In genomic region chr18:2967357-2967756, GRCh38 we compare ENCODE assay signal across 14 cellular contexts. TPM values are rescaled to one million over a fixed set of nuclear protein-coding genes. Genes with fewer than 3 reads are reported as not detected.
DNase-seq lines count a peak whose midpoint lies in the region; ATAC-seq, FAIRE-seq and TF ChIP-seq lines count a peak whose summit lies in the region.
"Had no signal": no experiment of that assay in that cellular context is flagged by ENCODE, and none has a peak within 500 bp of the region (broad histone marks: within the 10 kb centered on the region; RNA-seq: fewer than 3 reads in every experiment).

No MANE protein-coding gene starts in this region.

- peaks cover 29% of the 10 kb centered on the region for H3K36me3 Mint-ChIP-seq in CD4-positive, alpha-beta T cell (ENCODE audit: low read depth)
- H3K36me3 Mint-ChIP-seq in activated naive CD4-positive, alpha-beta T cell treated with anti-CD3 and anti-CD28 coated beads, Interleukin-2, amount 50 U/mL, for 72 hours = peaks cover 39 to 47% of the 10 kb centered on the region in 2 donors
- H3K36me3 Mint-ChIP-seq in mesothelial cell of epicardium = peaks cover 8% of the 10 kb centered on the region

- DNase-seq in CD4-positive, alpha-beta T cell = no peak
- no peak for DNase-seq in GM12892 (ENCODE audit: insufficient read length)
- no peak for DNase-seq in activated naive CD4-positive, alpha-beta T cell treated with anti-CD3 and anti-CD28 coated beads, Interleukin-2, amount 50 U/mL, for 72 hours (ENCODE audit: low spot score in 2 of 2)
- DNase-seq in mesothelial cell of epicardium (ENCODE audit: low spot score in 2 of 2, unreplicated experiment in 2 of 2) = no peak
- no peak for DNase-seq in lower leg skin (ENCODE audit: low spot score in 2 of 2)
- DNase-seq in putamen (ENCODE audit: low spot score) = no peak
- DNase-seq: amniotic stem cell, islet precursor cell, NCI-H2029 had no signal

- no peaks in the 10 kb centered on the region for H3K9me3 ChIP-seq in CD4-positive, alpha-beta T cell (ENCODE audit: control insufficient read depth, low read length)
- H3K9me3 ChIP-seq: tibial nerve had no signal

- POLR2A ChIA-PET in CD4-positive, alpha-beta T cell (lab: Charles Lee) = interaction anchor here (1.1 to 8.8 kb wide), 7 partner anchors 8 to 627 kb away, joined by 4 to 225 read pairs (median 12); no protein-coding TSS in a partner anchor

- CTCF ChIA-PET in CD4-positive, alpha-beta T cell (lab: Charles Lee) = interaction anchor here (1.0 to 1.5 kb wide), 4 partner anchors 16 to 279 kb away, joined by 4 to 6 read pairs (median 4); no protein-coding TSS in a partner anchor

- FAIRE-seq in GM12892 (lab: Jason Lieb, UNC) = peak; percentile 81

- no peaks in the 10 kb centered on the region for H3K27me3 ChIP-seq in CD4-positive, alpha-beta T cell (ENCODE audit: control insufficient read depth, insufficient read depth, low read length)
- H3K27me3 ChIP-seq: tibial nerve had no signal

- H3K4me1 Mint-ChIP-seq in CD4-positive, alpha-beta T cell (ENCODE audit: low read depth) = peaks cover 90% of the 10 kb centered on the region
- H3K4me1 Mint-ChIP-seq in mesothelial cell of epicardium = peaks cover 48% of the 10 kb centered on the region

- peak overlapping the region; percentile 81 for H3K27ac ChIP-seq in CD4-positive, alpha-beta T cell (ENCODE audit: low read depth, low read length)
- H3K27ac ChIP-seq: epithelial cell of prostate, RWPE1 had no signal

- no peaks in the 10 kb centered on the region for H3K27me3 Mint-ChIP-seq in CD4-positive, alpha-beta T cell
- H3K27me3 Mint-ChIP-seq in mesothelial cell of epicardium (ENCODE audit: low read depth) = no peaks in the 10 kb centered on the region

- no peak for ATAC-seq in CD4-positive, alpha-beta T cell (ENCODE audit: poor library complexity)
- ATAC-seq in activated naive CD4-positive, alpha-beta T cell treated with anti-CD3 and anti-CD28 coated beads, Interleukin-2, amount 50 U/mL, for 72 hours = no peak
- no peak for ATAC-seq in esophagus mucosa
- no peak for ATAC-seq in HG03095 (IDR thresholded peaks at IDR 0.05; ENCODE audit: unreplicated experiment)

- peak overlapping the region; percentile 96 for H3K27ac Mint-ChIP-seq in CD4-positive, alpha-beta T cell
- H3K27ac Mint-ChIP-seq in activated naive CD4-positive, alpha-beta T cell treated with anti-CD3 and anti-CD28 coated beads, Interleukin-2, amount 50 U/mL, for 72 hours = peak overlapping the region; percentile 97 to 98
- H3K27ac Mint-ChIP-seq in mesothelial cell of epicardium = peak overlapping the region; percentile 27

- 93 to 94% methylated on average over 11 of the region's 11 CpGs for WGBS in lower leg skin, 2 donors

- H3K4me3 Mint-ChIP-seq in CD4-positive, alpha-beta T cell = peak overlapping the region; percentile 30
- no peak overlapping the region for H3K4me3 Mint-ChIP-seq in mesothelial cell of epicardium

- no peak overlapping the region for H3K4me3 ChIP-seq in lower leg skin (ENCODE audit: low read depth, poor library complexity, severe bottlenecking)
- H3K4me3 ChIP-seq: tibial nerve had no signal

- intact Hi-C loops in CD4-positive, alpha-beta T cell (cut with DNase I, micrococcal nuclease) = loop anchor here (10.0 kb wide), 2 partner anchors 477 to 627 kb away; no protein-coding TSS in a partner anchor
- intact Hi-C loops in lower leg skin (cut with DNase I; ENCODE audit: low total_unique reads) = no loop called here

- no peak for TF ChIP-seq POLR2A in GM12892 (IDR thresholded peaks at IDR 0.05; ENCODE audit: low read depth, low read length)
- no peak for TF ChIP-seq POLR2A in lower leg skin (IDR thresholded peaks at IDR 0.05)

- H3K9me3 Mint-ChIP-seq in CD4-positive, alpha-beta T cell = peaks cover 3% of the 10 kb centered on the region
- no peaks in the 10 kb centered on the region for H3K9me3 Mint-ChIP-seq in activated naive CD4-positive, alpha-beta T cell treated with anti-CD3 and anti-CD28 coated beads, Interleukin-2, amount 50 U/mL, for 72 hours
- H3K9me3 Mint-ChIP-seq in mesothelial cell of epicardium = no peaks in the 10 kb centered on the region

- no peak for TF ChIP-seq CTCF in CD4-positive, alpha-beta T cell (IDR thresholded peaks at IDR 0.05)
- TF ChIP-seq CTCF in mesothelial cell of epicardium (IDR thresholded peaks at IDR 0.05; ENCODE audit: unreplicated experiment) (no peak), lower leg skin (IDR thresholded peaks at IDR 0.05) (no peak)

RNA-seq across cellular contexts. Expression of gene LPIN2, which starts 45.6 kb away (rescaled TPM):
- 10 to 100 TPM; 48.7 to 49.0 TPM for total RNA-seq in CD4-positive, alpha-beta T cell
- 14.6 TPM for polyA plus RNA-seq in GM12892 (2012; ENCODE audit: missing spikeins)
- 100 to 1,000 TPM in 1 of 2 donors, 10 to 100 TPM in 1; 66.0 to 113 TPM for total RNA-seq in activated naive CD4-positive, alpha-beta T cell treated with anti-CD3 and anti-CD28 coated beads, Interleukin-2, amount 50 U/mL, for 72 hours
- 39.3 to 44.9 TPM (median 42.2 TPM) in 3 replicates for total RNA-seq in mesothelial cell of epicardium
- 6.9 TPM for total RNA-seq in esophagus mucosa
- 1 to 10 TPM; 4.2 to 8.6 (median 6.7) TPM for total RNA-seq in lower leg skin

Comparison
In these comparisons a context has a peak if more than half of its experiments do, and no peak if none do; other contexts are left out.
1. H3K27ac Mint-ChIP-seq: peak in every context shown above with its lines; median percentile 98 in activated naive CD4-positive, alpha-beta T cell treated with anti-CD3 and anti-CD28 coated beads, Interleukin-2, amount 50 U/mL, for 72 hours; 96 in CD4-positive, alpha-beta T cell; 27 in mesothelial cell of epicardium.